Comparison of ENCODE assay signal across 2 cellular contexts in genomic region chr17:80035937-80036714, GRCh38.
TF ChIP-seq lines count a peak whose summit lies in the region.

A gene with protein sequence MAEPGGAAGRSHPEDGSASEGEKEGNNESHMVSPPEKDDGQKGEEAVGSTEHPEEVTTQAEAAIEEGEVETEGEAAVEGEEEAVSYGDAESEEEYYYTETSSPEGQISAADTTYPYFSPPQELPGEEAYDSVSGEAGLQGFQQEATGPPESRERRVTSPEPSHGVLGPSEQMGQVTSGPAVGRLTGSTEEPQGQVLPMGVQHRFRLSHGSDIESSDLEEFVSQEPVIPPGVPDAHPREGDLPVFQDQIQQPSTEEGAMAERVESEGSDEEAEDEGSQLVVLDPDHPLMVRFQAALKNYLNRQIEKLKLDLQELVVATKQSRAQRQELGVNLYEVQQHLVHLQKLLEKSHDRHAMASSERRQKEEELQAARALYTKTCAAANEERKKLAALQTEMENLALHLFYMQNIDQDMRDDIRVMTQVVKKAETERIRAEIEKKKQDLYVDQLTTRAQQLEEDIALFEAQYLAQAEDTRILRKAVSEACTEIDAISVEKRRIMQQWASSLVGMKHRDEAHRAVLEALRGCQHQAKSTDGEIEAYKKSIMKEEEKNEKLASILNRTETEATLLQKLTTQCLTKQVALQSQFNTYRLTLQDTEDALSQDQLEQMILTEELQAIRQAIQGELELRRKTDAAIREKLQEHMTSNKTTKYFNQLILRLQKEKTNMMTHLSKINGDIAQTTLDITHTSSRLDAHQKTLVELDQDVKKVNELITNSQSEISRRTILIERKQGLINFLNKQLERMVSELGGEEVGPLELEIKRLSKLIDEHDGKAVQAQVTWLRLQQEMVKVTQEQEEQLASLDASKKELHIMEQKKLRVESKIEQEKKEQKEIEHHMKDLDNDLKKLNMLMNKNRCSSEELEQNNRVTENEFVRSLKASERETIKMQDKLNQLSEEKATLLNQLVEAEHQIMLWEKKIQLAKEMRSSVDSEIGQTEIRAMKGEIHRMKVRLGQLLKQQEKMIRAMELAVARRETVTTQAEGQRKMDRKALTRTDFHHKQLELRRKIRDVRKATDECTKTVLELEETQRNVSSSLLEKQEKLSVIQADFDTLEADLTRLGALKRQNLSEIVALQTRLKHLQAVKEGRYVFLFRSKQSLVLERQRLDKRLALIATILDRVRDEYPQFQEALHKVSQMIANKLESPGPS (plus strand): TSS chr17:80036642. CDS start chr17:80036663, 21 bp downstream.

TF ChIP-seq in GM23338, 12 proteins besides CTCF, POLR2A, EP300 and RAD21:
- TF ChIP-seq, protein P1, sequence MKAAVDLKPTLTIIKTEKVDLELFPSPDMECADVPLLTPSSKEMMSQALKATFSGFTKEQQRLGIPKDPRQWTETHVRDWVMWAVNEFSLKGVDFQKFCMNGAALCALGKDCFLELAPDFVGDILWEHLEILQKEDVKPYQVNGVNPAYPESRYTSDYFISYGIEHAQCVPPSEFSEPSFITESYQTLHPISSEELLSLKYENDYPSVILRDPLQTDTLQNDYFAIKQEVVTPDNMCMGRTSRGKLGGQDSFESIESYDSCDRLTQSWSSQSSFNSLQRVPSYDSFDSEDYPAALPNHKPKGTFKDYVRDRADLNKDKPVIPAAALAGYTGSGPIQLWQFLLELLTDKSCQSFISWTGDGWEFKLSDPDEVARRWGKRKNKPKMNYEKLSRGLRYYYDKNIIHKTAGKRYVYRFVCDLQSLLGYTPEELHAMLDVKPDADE (IDR thresholded peaks at IDR 0.05): 0 out of 2 replicates have a peak, but pooled peaks have one; percentile 11
- no peak for TF ChIP-seq STAT1 (IDR thresholded peaks at IDR 0.05; ENCODE audit: unreplicated experiment)
- TF ChIP-seq, protein P2, sequence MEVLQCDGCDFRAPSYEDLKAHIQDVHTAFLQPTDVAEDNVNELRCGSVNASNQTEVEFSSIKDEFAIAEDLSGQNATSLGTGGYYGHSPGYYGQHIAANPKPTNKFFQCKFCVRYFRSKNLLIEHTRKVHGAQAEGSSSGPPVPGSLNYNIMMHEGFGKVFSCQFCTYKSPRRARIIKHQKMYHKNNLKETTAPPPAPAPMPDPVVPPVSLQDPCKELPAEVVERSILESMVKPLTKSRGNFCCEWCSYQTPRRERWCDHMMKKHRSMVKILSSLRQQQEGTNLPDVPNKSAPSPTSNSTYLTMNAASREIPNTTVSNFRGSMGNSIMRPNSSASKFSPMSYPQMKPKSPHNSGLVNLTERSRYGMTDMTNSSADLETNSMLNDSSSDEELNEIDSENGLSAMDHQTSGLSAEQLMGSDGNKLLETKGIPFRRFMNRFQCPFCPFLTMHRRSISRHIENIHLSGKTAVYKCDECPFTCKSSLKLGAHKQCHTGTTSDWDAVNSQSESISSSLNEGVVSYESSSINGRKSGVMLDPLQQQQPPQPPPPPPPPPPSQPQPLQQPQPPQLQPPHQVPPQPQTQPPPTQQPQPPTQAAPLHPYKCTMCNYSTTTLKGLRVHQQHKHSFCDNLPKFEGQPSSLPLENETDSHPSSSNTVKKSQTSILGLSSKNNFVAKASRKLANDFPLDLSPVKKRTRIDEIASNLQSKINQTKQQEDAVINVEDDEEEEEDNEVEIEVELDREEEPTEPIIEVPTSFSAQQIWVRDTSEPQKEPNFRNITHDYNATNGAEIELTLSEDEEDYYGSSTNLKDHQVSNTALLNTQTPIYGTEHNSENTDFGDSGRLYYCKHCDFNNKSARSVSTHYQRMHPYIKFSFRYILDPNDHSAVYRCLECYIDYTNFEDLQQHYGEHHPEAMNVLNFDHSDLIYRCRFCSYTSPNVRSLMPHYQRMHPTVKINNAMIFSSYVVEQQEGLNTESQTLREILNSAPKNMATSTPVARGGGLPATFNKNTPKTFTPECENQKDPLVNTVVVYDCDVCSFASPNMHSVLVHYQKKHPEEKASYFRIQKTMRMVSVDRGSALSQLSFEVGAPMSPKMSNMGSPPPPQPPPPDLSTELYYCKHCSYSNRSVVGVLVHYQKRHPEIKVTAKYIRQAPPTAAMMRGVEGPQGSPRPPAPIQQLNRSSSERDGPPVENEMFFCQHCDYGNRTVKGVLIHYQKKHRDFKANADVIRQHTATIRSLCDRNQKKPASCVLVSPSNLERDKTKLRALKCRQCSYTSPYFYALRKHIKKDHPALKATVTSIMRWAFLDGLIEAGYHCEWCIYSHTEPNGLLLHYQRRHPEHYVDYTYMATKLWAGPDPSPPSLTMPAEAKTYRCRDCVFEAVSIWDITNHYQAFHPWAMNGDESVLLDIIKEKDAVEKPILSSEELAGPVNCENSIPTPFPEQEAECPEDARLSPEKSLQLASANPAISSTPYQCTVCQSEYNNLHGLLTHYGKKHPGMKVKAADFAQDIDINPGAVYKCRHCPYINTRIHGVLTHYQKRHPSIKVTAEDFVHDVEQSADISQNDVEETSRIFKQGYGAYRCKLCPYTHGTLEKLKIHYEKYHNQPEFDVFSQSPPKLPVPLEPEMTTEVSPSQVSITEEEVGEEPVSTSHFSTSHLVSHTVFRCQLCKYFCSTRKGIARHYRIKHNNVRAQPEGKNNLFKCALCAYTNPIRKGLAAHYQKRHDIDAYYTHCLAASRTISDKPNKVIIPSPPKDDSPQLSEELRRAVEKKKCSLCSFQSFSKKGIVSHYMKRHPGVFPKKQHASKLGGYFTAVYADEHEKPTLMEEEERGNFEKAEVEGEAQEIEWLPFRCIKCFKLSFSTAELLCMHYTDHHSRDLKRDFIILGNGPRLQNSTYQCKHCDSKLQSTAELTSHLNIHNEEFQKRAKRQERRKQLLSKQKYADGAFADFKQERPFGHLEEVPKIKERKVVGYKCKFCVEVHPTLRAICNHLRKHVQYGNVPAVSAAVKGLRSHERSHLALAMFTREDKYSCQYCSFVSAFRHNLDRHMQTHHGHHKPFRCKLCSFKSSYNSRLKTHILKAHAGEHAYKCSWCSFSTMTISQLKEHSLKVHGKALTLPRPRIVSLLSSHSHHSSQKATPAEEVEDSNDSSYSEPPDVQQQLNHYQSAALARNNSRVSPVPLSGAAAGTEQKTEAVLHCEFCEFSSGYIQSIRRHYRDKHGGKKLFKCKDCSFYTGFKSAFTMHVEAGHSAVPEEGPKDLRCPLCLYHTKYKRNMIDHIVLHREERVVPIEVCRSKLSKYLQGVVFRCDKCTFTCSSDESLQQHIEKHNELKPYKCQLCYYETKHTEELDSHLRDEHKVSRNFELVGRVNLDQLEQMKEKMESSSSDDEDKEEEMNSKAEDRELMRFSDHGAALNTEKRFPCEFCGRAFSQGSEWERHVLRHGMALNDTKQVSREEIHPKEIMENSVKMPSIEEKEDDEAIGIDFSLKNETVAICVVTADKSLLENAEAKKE (CRISPR knock-in tag; IDR thresholded peaks at IDR 0.05): no peak
- TF ChIP-seq POLR2AphosphoS5 (IDR thresholded peaks at IDR 0.05; ENCODE audit: low read depth): peak; percentile 85

TF ChIP-seq in K562, 482 proteins besides CTCF, POLR2A, EP300 and RAD21 (continues in another document):
- TF ChIP-seq GABPA (tag; conservative IDR thresholded peaks at IDR 0.05; ENCODE audit: low read depth) (peak; percentile 87), CREM (IDR thresholded peaks at IDR 0.05; ENCODE audit: low read depth) (peak; percentile 12; the same call in 1 of the 2 replicates), MAX (CRISPR knock-in tag; IDR thresholded peaks at IDR 0.05) (no peak), CSDE1 (IDR thresholded peaks at IDR 0.05) (no peak; a peak in 1 of 4 replicates), RBFOX2 (IDR thresholded peaks at IDR 0.05; ENCODE audit: low read depth, low read length) (peak; percentile 39; the same call in 1 of the 2 replicates), MYC (IDR thresholded peaks at IDR 0.05; ENCODE audit: low read depth, low read length) (no peak), MYC (CRISPR knock-in tag; IDR thresholded peaks at IDR 0.05; ENCODE audit: borderline replicate concordance, low read depth) (peak; percentile 40; the same call in 1 of the 2 replicates), BRCA1 (IDR thresholded peaks at IDR 0.05) (no peak), BRCA1 (CRISPR knock-in tag; IDR thresholded peaks at IDR 0.05) (no peak), ZFX (CRISPR knock-in tag; IDR thresholded peaks at IDR 0.05) (peak; percentile 65), FOXJ3 (CRISPR knock-in tag; IDR thresholded peaks at IDR 0.05) (peak; percentile 37; the same call in 1 of the 2 replicates), GMEB1 (CRISPR knock-in tag; IDR thresholded peaks at IDR 0.05) (peak; percentile 32; the same call in 1 of the 2 replicates), L3MBTL2 (IDR thresholded peaks at IDR 0.05) (peak; percentile 55; the same call in 1 of the 2 replicates), POLR2G (IDR thresholded peaks at IDR 0.05; ENCODE audit: low read depth, low read length) (0 out of 2 replicates have a peak, but pooled peaks have one; percentile 8), PTBP1 (IDR thresholded peaks at IDR 0.05; ENCODE audit: low read depth, low read length) (peak; percentile 90; the same call in 1 of the 2 replicates), SIN3A (IDR thresholded peaks at IDR 0.05; ENCODE audit: borderline replicate concordance in 2 of 2, control insufficient read depth in 1 of 2, low read depth in 2 of 2, low read length in 2 of 2) (peak in 1 of 2 experiments; percentile 55; a peak in 2 of 4 replicates), NFATC3 (IDR thresholded peaks at IDR 0.05) (no peak), YY1 (IDR thresholded peaks at IDR 0.05; ENCODE audit: borderline replicate concordance in 1 of 3, control insufficient read depth in 1 of 3, extremely low read depth in 1 of 3, insufficient read depth in 3 of 3, insufficient read length in 1 of 3, insufficient replicate concordance in 2 of 3, low read depth in 1 of 3, low read length in 2 of 3) (peak; percentile 46 to 89 (median 85)), KDM2B (CRISPR knock-in tag; IDR thresholded peaks at IDR 0.05) (0 out of 2 replicates have a peak, but pooled peaks have one; percentile 1), NRF1 (conservative IDR thresholded peaks at IDR 0.05 in 1 of 2, IDR thresholded peaks at IDR 0.05 in 1 of 2) (0 out of 4 replicates have a peak, but pooled peaks of 1 of the 2 experiments have one; percentile 5), CXXC5 (CRISPR knock-in tag; IDR thresholded peaks at IDR 0.05) (peak; percentile 63), GTF2E2 (tag; IDR thresholded peaks at IDR 0.05) (no peak), ZBTB7A (IDR thresholded peaks at IDR 0.05; ENCODE audit: borderline replicate concordance, control insufficient read depth, low read depth, low read length) (peak; percentile 61), FOXJ2 (tag; IDR thresholded peaks at IDR 0.05) (peak; percentile 99), GATAD2B (IDR thresholded peaks at IDR 0.05; ENCODE audit: borderline replicate concordance) (no peak), PCBP1 (IDR thresholded peaks at IDR 0.05; ENCODE audit: low read depth, low read length, poor library complexity, severe bottlenecking) (no peak), EGR1 (conservative IDR thresholded peaks at IDR 0.05) (peak; percentile 49)
- TF ChIP-seq, protein P3, sequence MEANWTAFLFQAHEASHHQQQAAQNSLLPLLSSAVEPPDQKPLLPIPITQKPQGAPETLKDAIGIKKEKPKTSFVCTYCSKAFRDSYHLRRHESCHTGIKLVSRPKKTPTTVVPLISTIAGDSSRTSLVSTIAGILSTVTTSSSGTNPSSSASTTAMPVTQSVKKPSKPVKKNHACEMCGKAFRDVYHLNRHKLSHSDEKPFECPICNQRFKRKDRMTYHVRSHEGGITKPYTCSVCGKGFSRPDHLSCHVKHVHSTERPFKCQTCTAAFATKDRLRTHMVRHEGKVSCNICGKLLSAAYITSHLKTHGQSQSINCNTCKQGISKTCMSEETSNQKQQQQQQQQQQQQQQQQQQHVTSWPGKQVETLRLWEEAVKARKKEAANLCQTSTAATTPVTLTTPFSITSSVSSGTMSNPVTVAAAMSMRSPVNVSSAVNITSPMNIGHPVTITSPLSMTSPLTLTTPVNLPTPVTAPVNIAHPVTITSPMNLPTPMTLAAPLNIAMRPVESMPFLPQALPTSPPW (CRISPR knock-in tag; IDR thresholded peaks at IDR 0.05): peak; percentile 80
- TF ChIP-seq, protein P4, sequence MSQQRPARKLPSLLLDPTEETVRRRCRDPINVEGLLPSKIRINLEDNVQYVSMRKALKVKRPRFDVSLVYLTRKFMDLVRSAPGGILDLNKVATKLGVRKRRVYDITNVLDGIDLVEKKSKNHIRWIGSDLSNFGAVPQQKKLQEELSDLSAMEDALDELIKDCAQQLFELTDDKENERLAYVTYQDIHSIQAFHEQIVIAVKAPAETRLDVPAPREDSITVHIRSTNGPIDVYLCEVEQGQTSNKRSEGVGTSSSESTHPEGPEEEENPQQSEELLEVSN (IDR thresholded peaks at IDR 0.05; ENCODE audit: borderline replicate concordance in 1 of 2, extremely low read depth in 1 of 2, insufficient read depth in 1 of 2, insufficient read length in 1 of 2, low read depth in 1 of 2, low read length in 1 of 2, poor library complexity in 1 of 2, severe bottlenecking in 1 of 2): peak in 1 of 2 experiments; percentile 78
- TF ChIP-seq, protein P5, sequence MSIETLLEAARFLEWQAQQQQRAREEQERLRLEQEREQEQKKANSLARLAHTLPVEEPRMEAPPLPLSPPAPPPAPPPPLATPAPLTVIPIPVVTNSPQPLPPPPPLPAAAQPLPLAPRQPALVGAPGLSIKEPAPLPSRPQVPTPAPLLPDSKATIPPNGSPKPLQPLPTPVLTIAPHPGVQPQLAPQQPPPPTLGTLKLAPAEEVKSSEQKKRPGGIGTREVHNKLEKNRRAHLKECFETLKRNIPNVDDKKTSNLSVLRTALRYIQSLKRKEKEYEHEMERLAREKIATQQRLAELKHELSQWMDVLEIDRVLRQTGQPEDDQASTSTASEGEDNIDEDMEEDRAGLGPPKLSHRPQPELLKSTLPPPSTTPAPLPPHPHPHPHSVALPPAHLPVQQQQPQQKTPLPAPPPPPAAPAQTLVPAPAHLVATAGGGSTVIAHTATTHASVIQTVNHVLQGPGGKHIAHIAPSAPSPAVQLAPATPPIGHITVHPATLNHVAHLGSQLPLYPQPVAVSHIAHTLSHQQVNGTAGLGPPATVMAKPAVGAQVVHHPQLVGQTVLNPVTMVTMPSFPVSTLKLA (conservative IDR thresholded peaks at IDR 0.05): peak; percentile 47 to 83; a peak in 3 of 4 replicates
- TF ChIP-seq, protein P1 (conservative IDR thresholded peaks at IDR 0.05; ENCODE audit: control insufficient read depth, low read depth, low read length): peak; percentile 54; the same call in 1 of the 2 replicates
